Comparison of ENCODE assay signal across 1 cellular context in the genomic region with DNA sequence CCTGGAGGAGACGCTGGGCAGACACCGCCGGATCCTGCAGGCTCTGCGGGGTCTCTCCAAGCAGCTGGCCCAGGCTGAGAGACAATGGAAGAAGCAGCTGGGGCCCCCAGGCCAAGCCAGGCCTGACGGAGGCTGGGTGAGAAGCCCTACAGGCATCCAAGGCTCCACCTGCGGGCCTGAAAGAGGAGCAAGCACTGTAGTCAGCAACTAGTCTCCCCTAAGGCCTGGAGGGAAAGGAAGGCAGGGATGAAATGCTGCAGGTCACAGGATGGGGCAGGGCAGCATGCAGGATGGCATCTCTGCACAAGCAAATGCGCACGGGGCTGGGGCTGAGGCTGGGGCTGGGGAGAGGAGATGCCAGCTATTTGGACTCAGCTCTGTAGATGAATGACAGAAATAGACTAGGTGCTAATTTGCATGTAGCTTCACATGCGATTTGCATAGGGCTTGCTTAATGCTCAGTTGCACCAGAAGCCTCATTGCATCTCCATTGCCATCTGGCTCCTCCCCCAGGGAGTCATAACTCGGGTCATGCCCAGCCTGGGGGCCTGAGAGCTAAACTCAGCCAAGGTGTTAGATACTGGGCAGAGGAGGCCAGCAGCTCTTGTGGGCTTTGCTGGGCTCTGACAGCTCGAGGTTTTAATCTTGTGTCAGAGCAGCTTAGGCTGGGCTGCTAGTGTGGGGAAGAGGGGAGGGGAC.
A peak's percentile ranks its signal among the peaks of the same experiment; 100 is the strongest.
TF ChIP-seq lines count a peak whose summit lies in the region.

No MANE protein-coding gene starts in this region.

TF ChIP-seq in GM12878, 131 proteins besides CTCF, POLR2A, EP300 and RAD21:
- TF ChIP-seq LARP7 (IDR thresholded peaks at IDR 0.05) = no peak
- TF ChIP-seq SUZ12 (IDR thresholded peaks at IDR 0.05; ENCODE audit: unreplicated experiment) = no peak
- no peak for TF ChIP-seq ZNF622 (IDR thresholded peaks at IDR 0.05)
- peak; percentile 79; the same call in 2 of the 3 replicates for TF ChIP-seq POU2F2 (IDR thresholded peaks at IDR 0.05; ENCODE audit: borderline replicate concordance, low read depth, low read length)
- no peak for TF ChIP-seq EED (IDR thresholded peaks at IDR 0.05; ENCODE audit: low read depth)
- TF ChIP-seq SMAD1 (IDR thresholded peaks at IDR 0.05; ENCODE audit: low read depth, partially characterized antibody) = no peak
- no peak for TF ChIP-seq RB1 (IDR thresholded peaks at IDR 0.05; ENCODE audit: borderline replicate concordance)
